Comparison of ENCODE assay signal across 8 cellular contexts in the genomic region with DNA sequence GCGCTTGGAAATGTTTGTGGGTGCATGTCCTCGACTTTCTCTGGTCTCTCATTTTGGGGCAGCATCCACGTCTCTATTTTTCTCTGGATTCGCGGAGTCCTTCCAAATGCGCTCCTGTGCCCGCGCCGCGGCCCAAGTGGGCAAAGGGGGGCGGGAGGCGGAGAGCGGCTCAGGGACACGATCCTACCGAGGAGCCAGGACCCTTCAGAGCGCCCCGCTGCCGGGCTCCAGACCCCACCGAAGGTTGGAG. TPM values are rescaled to one million over a fixed set of nuclear protein-coding genes. Genes with fewer than 3 reads are reported as not detected.
DNase-seq lines count a peak whose midpoint lies in the region; ATAC-seq, FAIRE-seq and TF ChIP-seq lines count a peak whose summit lies in the region.

No MANE protein-coding gene starts in this region.

- H4K20me1 ChIP-seq in HepG2 (ENCODE audit: insufficient read depth, low read length), result peaks cover 20% of the 10 kb centered on the region

- 2% methylated on average over 14 of the region's 19 CpGs for WGBS in HepG2 (ENCODE audit: low lambda C conversion rate)
- WGBS in stomach, 5 donors, result 0 to 1% (median 1%) methylated on average over 12 to 19 of the region's 19 CpGs

- H2AFZ ChIP-seq in HepG2 (ENCODE audit: low read length), result no peak overlapping the region

- no TSS peak for BruUV-seq in HepG2 (replicated peaks; lab: Mats Ljungman, UMichigan)

- peak overlapping the region; percentile 91 for H3K9ac ChIP-seq in HepG2 (ENCODE audit: insufficient read depth, low read depth, low read length)

- peak overlapping the region; percentile 86 for H3K4me2 ChIP-seq in HepG2 (ENCODE audit: low read depth, low read length)

- FAIRE-seq in HepG2 (lab: Jason Lieb, UNC), result no peak

- CTCF ChIA-PET in HepG2 (lab: Yijun Ruan, JAX; ENCODE audit: low intra/inter-chr PET ratio, low total read pairs), result interaction anchor here (0.9 to 1.9 kb wide), 3 partner anchors 8 to 235 kb away, joined by 3 to 8 read pairs (median 3); no protein-coding TSS in a partner anchor

- H3K27me3 ChIP-seq in HepG2 (ENCODE audit: control insufficient read depth in 1 of 2, insufficient read depth in 2 of 2, low read length in 2 of 2), result peaks cover 0 to 8% of the 10 kb centered on the region in 2 experiments; a peak in 2 of 5 replicates
- peaks cover 0 to 27% (median 3%) of the 10 kb centered on the region in 3 donors for H3K27me3 ChIP-seq in stomach

- no peaks in the 10 kb centered on the region for H3K36me3 ChIP-seq in KOPT-K1 (ENCODE audit: insufficient read depth, low read length)
- H3K36me3 ChIP-seq in HepG2 (replicated peaks in 1 of 2; ENCODE audit: control insufficient read depth in 1 of 2, insufficient read depth in 2 of 2, low read length in 2 of 2), result no peaks in the 10 kb centered on the region
- H3K36me3 ChIP-seq in stomach, result no peaks in the 10 kb centered on the region

- no peak for TF ChIP-seq POLR2A in HepG2 (IDR thresholded peaks at IDR 0.05; ENCODE audit: insufficient read depth in 1 of 2, low read depth in 2 of 2, low read length in 2 of 2)
- no peak for TF ChIP-seq POLR2A in stomach (IDR thresholded peaks at IDR 0.05)

- intact Hi-C loops in HepG2 (cut with micrococcal nuclease; ENCODE audit: unreplicated experiment) (loop anchor here (2.0 to 5.0 kb wide), 3 partner anchors 29 to 286 kb away; no protein-coding TSS in a partner anchor), stomach (cut with DNase I; ENCODE audit: low total_unique reads) (loop anchor here (5.0 kb wide), 1 partner anchor 236 kb away; no protein-coding TSS in a partner anchor)

- H3K9me3 ChIP-seq in KOPT-K1 (ENCODE audit: insufficient read depth, low read length, poor library complexity, severe bottlenecking) (no peaks in the 10 kb centered on the region), HepG2 (ENCODE audit: low read length) (no peaks in the 10 kb centered on the region), stomach (no peaks in the 10 kb centered on the region)

- DNase-seq in astrocyte of the spinal cord (ENCODE audit: low read depth, low spot score), result no peak
- no peak for DNase-seq in HepG2 (ENCODE audit: low spot score)
- no peak for DNase-seq in stomach
- no peak for DNase-seq in DMS114 treated with DMSO at 0.1 percent for 48 hours (lab: John Stamatoyannopoulos, UW; ENCODE audit: unreplicated experiment)
- DNase-seq in NCI-H146 treated with DMSO at 0.1 percent for 48 hours (lab: John Stamatoyannopoulos, UW; ENCODE audit: unreplicated experiment), result no peak

- TF ChIP-seq CTCF in astrocyte of the spinal cord (IDR thresholded peaks at IDR 0.05; ENCODE audit: low read depth, low read length) (no peak), HepG2 (CRISPR knock-in tag; IDR thresholded peaks at IDR 0.05) (no peak), stomach (IDR thresholded peaks at IDR 0.05) (no peak)

- H3K79me2 ChIP-seq in HepG2 (ENCODE audit: insufficient read depth, low read length), result peaks cover 54% of the 10 kb centered on the region

- H3K27ac ChIP-seq in KOPT-K1 (ENCODE audit: low read depth, low read length, poor library complexity, severe bottlenecking), result peak overlapping the region; percentile 29
- peak overlapping the region; percentile 78 for H3K27ac ChIP-seq in HepG2 (ENCODE audit: extremely low read length, insufficient read depth, low read length)
- H3K27ac ChIP-seq in stomach, result peak overlapping the region; percentile 90 to 98 (median 94)

- POLR2A ChIA-PET in HepG2 (lab: Yijun Ruan, JAX), result interaction anchor here (1.4 to 2.2 kb wide), 4 partner anchors 10 to 235 kb away, joined by 3 to 16 read pairs (median 6); no protein-coding TSS in a partner anchor

- in situ Hi-C loops in astrocyte of the spinal cord (cut with HindIII; ENCODE audit: low sequenced_read_pairs) (no loop called here), HepG2 (cut with HindIII; ENCODE audit: extremely low pct_ligation_motif_present, low pct_unique_long_range_greater_than_20kb) (loop anchor here (5.0 kb wide), 3 partner anchors 64 to 306 kb away; no protein-coding TSS in a partner anchor)

- H3K4me1 ChIP-seq in HepG2 (ENCODE audit: insufficient read depth, low read length), result peaks cover 44% of the 10 kb centered on the region
- H3K4me1 ChIP-seq in stomach, result peaks cover 32 to 59% (median 49%) of the 10 kb centered on the region in 4 donors

- peak overlapping the region; percentile 50 for H3K4me3 ChIP-seq in astrocyte of the spinal cord (ENCODE audit: low read depth, low read length)
- peak overlapping the region; percentile 91 to 98 (median 96) for H3K4me3 ChIP-seq in HepG2 (replicated peaks in 1 of 3; ENCODE audit: insufficient read depth in 1 of 3, low read depth in 2 of 3, low read length in 3 of 3)
- H3K4me3 ChIP-seq in stomach, result peak overlapping the region; percentile 55 to 89 (median 80)

- no peak for TF ChIP-seq RAD21 in HepG2 (CRISPR knock-in tag; IDR thresholded peaks at IDR 0.05)

- ATAC-seq in HepG2 (no peak), GM21576 (IDR thresholded peaks at IDR 0.05; ENCODE audit: unreplicated experiment) (no peak), HG03135 (IDR thresholded peaks at IDR 0.05; ENCODE audit: unreplicated experiment) (no peak)

- TF ChIP-seq EP300 in HepG2 (IDR thresholded peaks at IDR 0.05; ENCODE audit: low read depth in 2 of 2, low read length in 2 of 2) (no peak), HepG2 (CRISPR knock-in tag; IDR thresholded peaks at IDR 0.05; ENCODE audit: borderline replicate concordance) (no peak), stomach (IDR thresholded peaks at IDR 0.05) (no peak)

TF ChIP-seq in HepG2, 621 proteins besides CTCF, POLR2A, EP300 and RAD21 (continues in another document):
- TF ChIP-seq HBP1 (CRISPR knock-in tag; IDR thresholded peaks at IDR 0.05; ENCODE audit: low read depth) (no peak), SMARCE1 (IDR thresholded peaks at IDR 0.05; ENCODE audit: borderline replicate concordance) (no peak), ZNF275 (CRISPR knock-in tag; IDR thresholded peaks at IDR 0.05; ENCODE audit: borderline replicate concordance) (0 out of 2 replicates have a peak, but pooled peaks have one; percentile 14), ZNF605 (CRISPR knock-in tag; IDR thresholded peaks at IDR 0.05) (peak; percentile 16)

RNA-seq across cellular contexts. Expression of gene EPAS1, which starts 1.0 kb away (rescaled TPM):
- total RNA-seq in HepG2 (2016; rRNA removed; fragmentation: Illumina TruSeq; extraction: Trizol) (47.1 and 64.9 TPM in 2 replicates), stomach (100 to 1,000 TPM in 4 of 5 donors, 10 to 100 TPM in 1; 69.0 to 217 (median 156) TPM)
- 15.6 and 21.2 TPM in 2 replicates for total RNA-seq in HepG2 (2016; cell fraction: cytosol; rRNA removed; fragmentation: Illumina TruSeq; extraction: Trizol; ENCODE audit: low read depth)
- total RNA-seq in HepG2 (2016; cell fraction: insoluble cytoplasmic fraction; rRNA removed; fragmentation: Illumina TruSeq; extraction: Trizol), result 45.9 and 54.8 TPM in 2 replicates
- 54.5 and 63.7 TPM in 2 replicates for total RNA-seq in HepG2 (2016; cell fraction: membrane; rRNA removed; fragmentation: Illumina TruSeq; extraction: Trizol)
- total RNA-seq in HepG2 (2016; cell fraction: nucleus; rRNA removed; fragmentation: Illumina TruSeq; extraction: Trizol), result 54.3 and 61.3 TPM in 2 replicates
- polyA plus RNA-seq in HepG2 (2011; rRNA removed) (182 and 202 TPM in 2 replicates), stomach (10 to 100 TPM; 35.1 to 82.6 (median 47.1) TPM)
- polyA plus RNA-seq in HepG2 (2011; cell fraction: cytosol; rRNA removed), result 62.2 and 87.1 TPM in 2 replicates
- polyA plus RNA-seq in HepG2 (2011; cell fraction: nucleus; rRNA removed), result 133 and 141 TPM in 2 replicates
- polyA plus RNA-seq in HepG2 (2012), result 97.8 and 103 TPM in 2 replicates
- polyA plus RNA-seq in HepG2 (2016; cell fraction: cytosol; fragmentation: Illumina TruSeq; extraction: Trizol; ENCODE audit: low read depth), result 15.2 and 19.3 TPM in 2 replicates
- 72.5 and 91.0 TPM in 2 replicates for polyA plus RNA-seq in HepG2 (2016; cell fraction: insoluble cytoplasmic fraction; fragmentation: Illumina TruSeq; extraction: Trizol; ENCODE audit: low read depth)
- polyA plus RNA-seq in HepG2 (2016; cell fraction: membrane; fragmentation: Illumina TruSeq; extraction: Trizol; ENCODE audit: low read depth), result 64.7 and 77.7 TPM in 2 replicates
- polyA plus RNA-seq in HepG2 (2016; cell fraction: nucleus; fragmentation: Illumina TruSeq; extraction: Trizol; ENCODE audit: insufficient read depth, low read depth), result 74.5 and 82.8 TPM in 2 replicates
- polyA minus RNA-seq in HepG2 (2011; rRNA and poly(A)+ RNA removed; ENCODE audit: low replicate concordance), result 156 and 217 TPM in 2 replicates
- 122 and 129 TPM in 2 replicates for polyA minus RNA-seq in HepG2 (2011; cell fraction: cytosol; rRNA and poly(A)+ RNA removed)
- polyA minus RNA-seq in HepG2 (2011; cell fraction: nucleus; rRNA and poly(A)+ RNA removed), result 185 and 262 TPM in 2 replicates

Comparison
In these comparisons a context has a peak if more than half of its experiments do, and no peak if none do; other contexts are left out.
1. H3K27ac ChIP-seq: peak in every context shown above with its lines; median percentile 94 in stomach; 78 in HepG2; 29 in KOPT-K1.